ENCODE assay signal across 1 cellular context in the genomic region with DNA sequence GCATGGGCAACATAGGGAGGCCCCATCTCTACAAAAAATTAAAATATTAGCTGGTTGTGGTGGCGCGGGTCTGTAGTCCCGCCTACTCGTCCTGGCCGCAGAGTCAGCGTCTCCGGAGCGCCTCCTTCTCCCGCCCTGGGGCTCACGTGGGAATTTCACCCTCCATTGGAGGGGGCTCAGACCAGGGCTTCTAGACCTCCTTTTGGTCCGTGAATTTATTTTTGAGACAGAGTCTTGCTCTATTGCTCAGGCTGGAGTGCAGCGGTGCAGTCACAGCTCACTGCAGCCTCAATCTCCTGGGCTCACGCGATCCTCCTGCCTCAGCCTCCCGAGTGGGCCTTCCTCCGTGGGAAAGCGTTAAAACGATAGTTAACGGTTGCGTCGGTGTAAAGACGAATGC.
TF ChIP-seq lines count a peak whose summit lies in the region.

No MANE protein-coding gene starts in this region.

TF ChIP-seq in HepG2, 621 proteins besides CTCF, POLR2A, EP300 and RAD21 (continued from another document and continues in another):
- 0 out of 2 replicates have a peak, but pooled peaks have one; percentile 40 for TF ChIP-seq CHD4 (IDR thresholded peaks at IDR 0.05; ENCODE audit: borderline replicate concordance, low read length)
- TF ChIP-seq, protein P1, sequence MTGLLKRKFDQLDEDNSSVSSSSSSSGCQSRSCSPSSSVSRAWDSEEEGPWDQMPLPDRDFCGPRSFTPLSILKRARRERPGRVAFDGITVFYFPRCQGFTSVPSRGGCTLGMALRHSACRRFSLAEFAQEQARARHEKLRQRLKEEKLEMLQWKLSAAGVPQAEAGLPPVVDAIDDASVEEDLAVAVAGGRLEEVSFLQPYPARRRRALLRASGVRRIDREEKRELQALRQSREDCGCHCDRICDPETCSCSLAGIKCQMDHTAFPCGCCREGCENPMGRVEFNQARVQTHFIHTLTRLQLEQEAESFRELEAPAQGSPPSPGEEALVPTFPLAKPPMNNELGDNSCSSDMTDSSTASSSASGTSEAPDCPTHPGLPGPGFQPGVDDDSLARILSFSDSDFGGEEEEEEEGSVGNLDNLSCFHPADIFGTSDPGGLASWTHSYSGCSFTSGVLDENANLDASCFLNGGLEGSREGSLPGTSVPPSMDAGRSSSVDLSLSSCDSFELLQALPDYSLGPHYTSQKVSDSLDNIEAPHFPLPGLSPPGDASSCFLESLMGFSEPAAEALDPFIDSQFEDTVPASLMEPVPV (CRISPR knock-in tag; IDR thresholded peaks at IDR 0.05): no peak
- no peak for TF ChIP-seq ZNF703 (CRISPR knock-in tag; IDR thresholded peaks at IDR 0.05; ENCODE audit: borderline replicate concordance)
- peak; percentile 30; the same call in 1 of the 2 replicates for TF ChIP-seq KDM5A (IDR thresholded peaks at IDR 0.05; ENCODE audit: borderline replicate concordance, low read length)
- TF ChIP-seq NFYC (CRISPR knock-in tag; IDR thresholded peaks at IDR 0.05): peak; percentile 21; the same call in 1 of the 2 replicates
- TF ChIP-seq FOXO1 (CRISPR knock-in tag; IDR thresholded peaks at IDR 0.05): 0 out of 2 replicates have a peak, but pooled peaks have one; percentile 23
- peak; percentile 49; the same call in 1 of the 2 replicates for TF ChIP-seq KAT7 (CRISPR knock-in tag; IDR thresholded peaks at IDR 0.05; ENCODE audit: borderline replicate concordance)
- peak; percentile 45; the same call in 1 of the 2 replicates for TF ChIP-seq PPARG (CRISPR knock-in tag; conservative IDR thresholded peaks at IDR 0.05)
- peak; percentile 46; the same call in 1 of the 2 replicates for TF ChIP-seq DMAP1 (CRISPR knock-in tag; IDR thresholded peaks at IDR 0.05)
- 0 out of 2 replicates have a peak, but pooled peaks have one; percentile 9 for TF ChIP-seq THAP11 (CRISPR knock-in tag; IDR thresholded peaks at IDR 0.05)
- 0 out of 2 replicates have a peak, but pooled peaks have one; percentile 33 for TF ChIP-seq ZNF777 (CRISPR knock-in tag; IDR thresholded peaks at IDR 0.05)
- TF ChIP-seq POLR2G (IDR thresholded peaks at IDR 0.05; ENCODE audit: low read depth, low read length): 0 out of 2 replicates have a peak, but pooled peaks have one; percentile 33
- TF ChIP-seq ZNF296 (CRISPR knock-in tag; conservative IDR thresholded peaks at IDR 0.05): no peak
- TF ChIP-seq, protein P2, sequence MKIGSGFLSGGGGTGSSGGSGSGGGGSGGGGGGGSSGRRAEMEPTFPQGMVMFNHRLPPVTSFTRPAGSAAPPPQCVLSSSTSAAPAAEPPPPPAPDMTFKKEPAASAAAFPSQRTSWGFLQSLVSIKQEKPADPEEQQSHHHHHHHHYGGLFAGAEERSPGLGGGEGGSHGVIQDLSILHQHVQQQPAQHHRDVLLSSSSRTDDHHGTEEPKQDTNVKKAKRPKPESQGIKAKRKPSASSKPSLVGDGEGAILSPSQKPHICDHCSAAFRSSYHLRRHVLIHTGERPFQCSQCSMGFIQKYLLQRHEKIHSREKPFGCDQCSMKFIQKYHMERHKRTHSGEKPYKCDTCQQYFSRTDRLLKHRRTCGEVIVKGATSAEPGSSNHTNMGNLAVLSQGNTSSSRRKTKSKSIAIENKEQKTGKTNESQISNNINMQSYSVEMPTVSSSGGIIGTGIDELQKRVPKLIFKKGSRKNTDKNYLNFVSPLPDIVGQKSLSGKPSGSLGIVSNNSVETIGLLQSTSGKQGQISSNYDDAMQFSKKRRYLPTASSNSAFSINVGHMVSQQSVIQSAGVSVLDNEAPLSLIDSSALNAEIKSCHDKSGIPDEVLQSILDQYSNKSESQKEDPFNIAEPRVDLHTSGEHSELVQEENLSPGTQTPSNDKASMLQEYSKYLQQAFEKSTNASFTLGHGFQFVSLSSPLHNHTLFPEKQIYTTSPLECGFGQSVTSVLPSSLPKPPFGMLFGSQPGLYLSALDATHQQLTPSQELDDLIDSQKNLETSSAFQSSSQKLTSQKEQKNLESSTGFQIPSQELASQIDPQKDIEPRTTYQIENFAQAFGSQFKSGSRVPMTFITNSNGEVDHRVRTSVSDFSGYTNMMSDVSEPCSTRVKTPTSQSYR (CRISPR knock-in tag; IDR thresholded peaks at IDR 0.05; ENCODE audit: borderline replicate concordance): peak; percentile 29; the same call in 1 of the 2 replicates
- TF ChIP-seq ZNF781 (CRISPR knock-in tag; IDR thresholded peaks at IDR 0.05; ENCODE audit: borderline replicate concordance, not compliant biosample characterization): peak; percentile 56
- TF ChIP-seq NCOA2 (CRISPR knock-in tag; IDR thresholded peaks at IDR 0.05): 0 out of 2 replicates have a peak, but pooled peaks have one; percentile 23
- TF ChIP-seq, protein P3, sequence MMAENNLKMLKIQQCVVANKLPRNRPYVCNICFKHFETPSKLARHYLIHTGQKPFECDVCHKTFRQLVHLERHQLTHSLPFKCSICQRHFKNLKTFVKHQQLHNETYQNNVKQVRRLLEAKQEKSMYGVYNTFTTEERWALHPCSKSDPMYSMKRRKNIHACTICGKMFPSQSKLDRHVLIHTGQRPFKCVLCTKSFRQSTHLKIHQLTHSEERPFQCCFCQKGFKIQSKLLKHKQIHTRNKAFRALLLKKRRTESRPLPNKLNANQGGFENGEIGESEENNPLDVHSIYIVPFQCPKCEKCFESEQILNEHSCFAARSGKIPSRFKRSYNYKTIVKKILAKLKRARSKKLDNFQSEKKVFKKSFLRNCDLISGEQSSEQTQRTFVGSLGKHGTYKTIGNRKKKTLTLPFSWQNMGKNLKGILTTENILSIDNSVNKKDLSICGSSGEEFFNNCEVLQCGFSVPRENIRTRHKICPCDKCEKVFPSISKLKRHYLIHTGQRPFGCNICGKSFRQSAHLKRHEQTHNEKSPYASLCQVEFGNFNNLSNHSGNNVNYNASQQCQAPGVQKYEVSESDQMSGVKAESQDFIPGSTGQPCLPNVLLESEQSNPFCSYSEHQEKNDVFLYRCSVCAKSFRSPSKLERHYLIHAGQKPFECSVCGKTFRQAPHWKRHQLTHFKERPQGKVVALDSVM (CRISPR knock-in tag; IDR thresholded peaks at IDR 0.05): peak; percentile 97
- TF ChIP-seq SAP130 (CRISPR knock-in tag; IDR thresholded peaks at IDR 0.05; ENCODE audit: low read depth): peak; percentile 54
- TF ChIP-seq, protein P4, sequence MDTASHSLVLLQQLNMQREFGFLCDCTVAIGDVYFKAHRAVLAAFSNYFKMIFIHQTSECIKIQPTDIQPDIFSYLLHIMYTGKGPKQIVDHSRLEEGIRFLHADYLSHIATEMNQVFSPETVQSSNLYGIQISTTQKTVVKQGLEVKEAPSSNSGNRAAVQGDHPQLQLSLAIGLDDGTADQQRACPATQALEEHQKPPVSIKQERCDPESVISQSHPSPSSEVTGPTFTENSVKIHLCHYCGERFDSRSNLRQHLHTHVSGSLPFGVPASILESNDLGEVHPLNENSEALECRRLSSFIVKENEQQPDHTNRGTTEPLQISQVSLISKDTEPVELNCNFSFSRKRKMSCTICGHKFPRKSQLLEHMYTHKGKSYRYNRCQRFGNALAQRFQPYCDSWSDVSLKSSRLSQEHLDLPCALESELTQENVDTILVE (CRISPR knock-in tag; IDR thresholded peaks at IDR 0.05): peak; percentile 62; the same call in 1 of the 2 replicates
- TF ChIP-seq, protein P5, sequence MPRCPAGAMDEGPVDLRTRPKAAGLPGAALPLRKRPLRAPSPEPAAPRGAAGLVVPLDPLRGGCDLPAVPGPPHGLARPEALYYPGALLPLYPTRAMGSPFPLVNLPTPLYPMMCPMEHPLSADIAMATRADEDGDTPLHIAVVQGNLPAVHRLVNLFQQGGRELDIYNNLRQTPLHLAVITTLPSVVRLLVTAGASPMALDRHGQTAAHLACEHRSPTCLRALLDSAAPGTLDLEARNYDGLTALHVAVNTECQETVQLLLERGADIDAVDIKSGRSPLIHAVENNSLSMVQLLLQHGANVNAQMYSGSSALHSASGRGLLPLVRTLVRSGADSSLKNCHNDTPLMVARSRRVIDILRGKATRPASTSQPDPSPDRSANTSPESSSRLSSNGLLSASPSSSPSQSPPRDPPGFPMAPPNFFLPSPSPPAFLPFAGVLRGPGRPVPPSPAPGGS (CRISPR knock-in tag; IDR thresholded peaks at IDR 0.05): no peak
- TF ChIP-seq, protein P6, sequence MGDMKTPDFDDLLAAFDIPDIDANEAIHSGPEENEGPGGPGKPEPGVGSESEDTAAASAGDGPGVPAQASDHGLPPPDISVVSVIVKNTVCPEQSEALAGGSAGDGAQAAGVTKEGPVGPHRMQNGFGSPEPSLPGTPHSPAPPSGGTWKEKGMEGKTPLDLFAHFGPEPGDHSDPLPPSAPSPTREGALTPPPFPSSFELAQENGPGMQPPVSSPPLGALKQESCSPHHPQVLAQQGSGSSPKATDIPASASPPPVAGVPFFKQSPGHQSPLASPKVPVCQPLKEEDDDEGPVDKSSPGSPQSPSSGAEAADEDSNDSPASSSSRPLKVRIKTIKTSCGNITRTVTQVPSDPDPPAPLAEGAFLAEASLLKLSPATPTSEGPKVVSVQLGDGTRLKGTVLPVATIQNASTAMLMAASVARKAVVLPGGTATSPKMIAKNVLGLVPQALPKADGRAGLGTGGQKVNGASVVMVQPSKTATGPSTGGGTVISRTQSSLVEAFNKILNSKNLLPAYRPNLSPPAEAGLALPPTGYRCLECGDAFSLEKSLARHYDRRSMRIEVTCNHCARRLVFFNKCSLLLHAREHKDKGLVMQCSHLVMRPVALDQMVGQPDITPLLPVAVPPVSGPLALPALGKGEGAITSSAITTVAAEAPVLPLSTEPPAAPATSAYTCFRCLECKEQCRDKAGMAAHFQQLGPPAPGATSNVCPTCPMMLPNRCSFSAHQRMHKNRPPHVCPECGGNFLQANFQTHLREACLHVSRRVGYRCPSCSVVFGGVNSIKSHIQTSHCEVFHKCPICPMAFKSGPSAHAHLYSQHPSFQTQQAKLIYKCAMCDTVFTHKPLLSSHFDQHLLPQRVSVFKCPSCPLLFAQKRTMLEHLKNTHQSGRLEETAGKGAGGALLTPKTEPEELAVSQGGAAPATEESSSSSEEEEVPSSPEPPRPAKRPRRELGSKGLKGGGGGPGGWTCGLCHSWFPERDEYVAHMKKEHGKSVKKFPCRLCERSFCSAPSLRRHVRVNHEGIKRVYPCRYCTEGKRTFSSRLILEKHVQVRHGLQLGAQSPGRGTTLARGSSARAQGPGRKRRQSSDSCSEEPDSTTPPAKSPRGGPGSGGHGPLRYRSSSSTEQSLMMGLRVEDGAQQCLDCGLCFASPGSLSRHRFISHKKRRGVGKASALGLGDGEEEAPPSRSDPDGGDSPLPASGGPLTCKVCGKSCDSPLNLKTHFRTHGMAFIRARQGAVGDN (CRISPR knock-in tag; IDR thresholded peaks at IDR 0.05): peak; percentile 60
- peak; percentile 49; the same call in 1 of the 2 replicates for TF ChIP-seq PITX1 (CRISPR knock-in tag; IDR thresholded peaks at IDR 0.05)
- peak; percentile 22 for TF ChIP-seq TEAD3 (CRISPR knock-in tag; optimal IDR thresholded peaks at IDR 0.05; ENCODE audit: borderline replicate concordance)
- no peak for TF ChIP-seq ATM (IDR thresholded peaks at IDR 0.05; ENCODE audit: borderline replicate concordance)
- peak; percentile 25 for TF ChIP-seq YY1 (IDR thresholded peaks at IDR 0.05; ENCODE audit: insufficient read depth, insufficient replicate concordance, low read depth, low read length)
- 0 out of 2 replicates have a peak, but pooled peaks have one; percentile 9 for TF ChIP-seq ETV5 (CRISPR knock-in tag; IDR thresholded peaks at IDR 0.05; ENCODE audit: borderline replicate concordance)
- peak; percentile 56 for TF ChIP-seq XRCC5 (optimal IDR thresholded peaks at IDR 0.05; ENCODE audit: low read length)
- TF ChIP-seq, protein P7, sequence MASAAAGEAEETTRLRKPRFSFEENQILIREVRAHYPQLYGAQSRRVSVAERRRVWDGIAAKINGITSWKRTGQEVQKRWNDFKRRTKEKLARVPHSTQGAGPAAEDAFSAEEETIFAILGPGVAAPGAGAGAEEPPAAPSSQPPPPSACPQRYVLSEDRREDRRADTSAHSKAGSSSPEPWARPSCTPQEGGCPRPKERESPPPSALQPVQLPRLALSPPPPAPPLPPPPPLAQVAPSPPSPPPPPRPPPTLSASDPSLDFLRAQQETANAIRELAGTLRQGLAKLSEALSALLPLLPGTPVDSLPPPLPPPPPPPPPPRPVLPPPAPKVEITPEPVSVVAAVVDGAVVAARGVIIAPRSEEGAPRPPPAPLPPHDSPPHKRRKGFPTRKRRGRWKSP (CRISPR knock-in tag; IDR thresholded peaks at IDR 0.05): 0 out of 2 replicates have a peak, but pooled peaks have one; percentile 28
- TF ChIP-seq ARHGAP35 (CRISPR knock-in tag; IDR thresholded peaks at IDR 0.05; ENCODE audit: borderline replicate concordance): no peak
- TF ChIP-seq RFXANK (CRISPR knock-in tag; IDR thresholded peaks at IDR 0.05): 0 out of 2 replicates have a peak, but pooled peaks have one; percentile 59
- 0 out of 2 replicates have a peak, but pooled peaks have one; percentile 44 for TF ChIP-seq ZNF224 (CRISPR knock-in tag; IDR thresholded peaks at IDR 0.05)
- no peak for TF ChIP-seq RBAK (CRISPR knock-in tag; IDR thresholded peaks at IDR 0.05)
- TF ChIP-seq, protein P8, sequence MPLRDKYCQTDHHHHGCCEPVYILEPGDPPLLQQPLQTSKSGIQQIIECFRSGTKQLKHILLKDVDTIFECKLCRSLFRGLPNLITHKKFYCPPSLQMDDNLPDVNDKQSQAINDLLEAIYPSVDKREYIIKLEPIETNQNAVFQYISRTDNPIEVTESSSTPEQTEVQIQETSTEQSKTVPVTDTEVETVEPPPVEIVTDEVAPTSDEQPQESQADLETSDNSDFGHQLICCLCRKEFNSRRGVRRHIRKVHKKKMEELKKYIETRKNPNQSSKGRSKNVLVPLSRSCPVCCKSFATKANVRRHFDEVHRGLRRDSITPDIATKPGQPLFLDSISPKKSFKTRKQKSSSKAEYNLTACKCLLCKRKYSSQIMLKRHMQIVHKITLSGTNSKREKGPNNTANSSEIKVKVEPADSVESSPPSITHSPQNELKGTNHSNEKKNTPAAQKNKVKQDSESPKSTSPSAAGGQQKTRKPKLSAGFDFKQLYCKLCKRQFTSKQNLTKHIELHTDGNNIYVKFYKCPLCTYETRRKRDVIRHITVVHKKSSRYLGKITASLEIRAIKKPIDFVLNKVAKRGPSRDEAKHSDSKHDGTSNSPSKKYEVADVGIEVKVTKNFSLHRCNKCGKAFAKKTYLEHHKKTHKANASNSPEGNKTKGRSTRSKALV (CRISPR knock-in tag; IDR thresholded peaks at IDR 0.05): 0 out of 2 replicates have a peak, but pooled peaks have one; percentile 44
- no peak for TF ChIP-seq SNAPC2 (CRISPR knock-in tag; IDR thresholded peaks at IDR 0.05)
- TF ChIP-seq CBX5 (CRISPR knock-in tag; IDR thresholded peaks at IDR 0.05; ENCODE audit: borderline replicate concordance): 0 out of 2 replicates have a peak, but pooled peaks have one; percentile 32
- 0 out of 2 replicates have a peak, but pooled peaks have one; percentile 4 for TF ChIP-seq ZNF468 (CRISPR knock-in tag; IDR thresholded peaks at IDR 0.05)
